ENCODE assay signal across 9 cellular contexts in the genomic region with DNA sequence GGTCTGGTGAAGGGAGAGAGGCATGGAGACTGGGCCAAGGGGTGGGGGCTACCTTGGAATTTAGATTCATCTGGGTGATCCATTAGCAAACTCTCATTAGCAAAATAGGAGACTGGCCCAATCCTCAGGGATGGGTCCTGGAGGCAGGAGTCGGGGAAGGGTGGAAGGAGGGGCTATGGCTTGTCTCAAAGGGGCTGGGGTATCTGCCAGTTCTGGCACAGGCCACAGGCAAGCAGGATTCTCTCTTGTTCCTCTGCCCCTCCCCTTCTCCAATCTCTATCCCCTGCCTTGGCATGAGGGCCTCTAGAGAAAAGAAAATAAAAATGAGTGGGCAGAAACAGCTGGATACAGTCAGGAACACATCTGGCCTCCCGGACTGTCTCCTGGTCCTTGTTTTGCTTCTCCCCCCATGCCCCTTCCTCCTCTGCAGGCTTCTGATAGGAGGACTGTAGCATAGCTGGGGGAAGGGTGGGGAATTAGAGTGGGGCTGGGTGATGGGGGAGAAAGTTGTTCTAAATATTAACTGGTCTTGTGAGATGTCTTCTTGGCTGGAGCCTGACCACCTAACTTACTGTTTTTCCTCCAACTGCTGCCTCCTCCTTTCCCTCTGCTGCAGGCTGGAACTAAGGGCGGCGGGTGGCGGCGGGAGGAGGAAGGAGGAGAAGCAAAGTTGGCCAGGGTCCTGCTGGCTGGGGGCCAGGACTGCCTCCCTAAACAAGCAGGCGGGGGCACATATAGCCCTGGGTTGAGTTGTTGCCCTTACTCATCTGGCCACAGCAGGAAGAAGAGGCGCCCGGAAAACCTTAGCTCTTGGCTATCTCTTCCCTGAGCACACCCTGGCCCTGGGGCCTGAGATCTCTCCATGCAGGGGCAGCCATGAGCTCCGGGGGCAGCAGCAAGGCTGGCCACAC. TPM values are rescaled to one million over a fixed set of nuclear protein-coding genes. Genes with fewer than 3 reads are reported as not detected.
DNase-seq lines count a peak whose midpoint lies in the region; ATAC-seq and TF ChIP-seq lines count a peak whose summit lies in the region.
"Had no signal": no experiment of that assay in that cellular context is flagged by ENCODE, and none has a peak within 500 bp of the region (broad histone marks: within the 10 kb centered on the region; RNA-seq: fewer than 3 reads in every experiment).

No MANE protein-coding gene starts in this region.

- no peak for ATAC-seq in HG03025 (IDR thresholded peaks at IDR 0.05; ENCODE audit: low FRiP score, unreplicated experiment)
- ATAC-seq in HG03432 (IDR thresholded peaks at IDR 0.05; ENCODE audit: unreplicated experiment): no peak
- no peak for ATAC-seq in HG03039 (IDR thresholded peaks at IDR 0.05; ENCODE audit: unreplicated experiment)
- no peak for ATAC-seq in activated T-cell treated with anti-CD3 and anti-CD28 coated beads, Interleukin-2, amount 50 U/mL, for 4 hours

- H3K9me3 Mint-ChIP-seq in activated T-cell treated with anti-CD3 and anti-CD28 coated beads, Interleukin-2, amount 50 U/mL, for 4 hours: no peaks in the 10 kb centered on the region

- intact Hi-C loops in posterior cingulate gyrus (cut with DNase I): no loop called here

- DNase-seq in DMS153 treated with DMSO at 0.1 percent for 48 hours (lab: John Stamatoyannopoulos, UW; ENCODE audit: unreplicated experiment): peak; percentile 6
- peak; percentile 53 for DNase-seq in RWPE1 (ENCODE audit: low spot score)
- peak; percentile 80 for DNase-seq in fibroblast of pulmonary artery (ENCODE audit: low read depth)
- DNase-seq in posterior cingulate gyrus: peak in 8 of 10 donors; percentile 36 to 90 (median 56)
- DNase-seq in activated T-cell treated with anti-CD3 and anti-CD28 coated beads, Interleukin-2, amount 50 U/mL, for 4 hours: no peak
- DNase-seq: NCI-H146 had no signal

- H3K4me1 Mint-ChIP-seq in activated T-cell treated with anti-CD3 and anti-CD28 coated beads, Interleukin-2, amount 50 U/mL, for 4 hours (ENCODE audit: low read depth): no peaks in the 10 kb centered on the region

- CTCF ChIA-PET in RWPE1 (lab: Yijun Ruan, JAX): interaction anchor here (0.5 to 0.7 kb wide), 3 partner anchors 250 to 744 kb away, joined by 3 read pairs; no protein-coding TSS in a partner anchor

- POLR2A ChIA-PET in RWPE1 (lab: Yijun Ruan, JAX; ENCODE audit: low non-redundant PET): no interaction called here

- H3K36me3 Mint-ChIP-seq in activated T-cell treated with anti-CD3 and anti-CD28 coated beads, Interleukin-2, amount 50 U/mL, for 4 hours (ENCODE audit: insufficient read depth): no peaks in the 10 kb centered on the region

- H3K4me3 Mint-ChIP-seq in activated T-cell treated with anti-CD3 and anti-CD28 coated beads, Interleukin-2, amount 50 U/mL, for 4 hours: no peak overlapping the region

- peak overlapping the region; percentile 30 for H3K4me3 ChIP-seq in fibroblast of pulmonary artery (replicated peaks; ENCODE audit: low read depth, low read length)

- TF ChIP-seq CTCF in RWPE1 (conservative IDR thresholded peaks at IDR 0.05; ENCODE audit: low read depth) (no peak), fibroblast of pulmonary artery (IDR thresholded peaks at IDR 0.05; ENCODE audit: low read length, missing control alignments) (no peak)

- H3K27ac ChIP-seq in RWPE1: peak overlapping the region; percentile 72

- H3K27me3 Mint-ChIP-seq in activated T-cell treated with anti-CD3 and anti-CD28 coated beads, Interleukin-2, amount 50 U/mL, for 4 hours (ENCODE audit: low read depth): no peaks in the 10 kb centered on the region

RNA-seq across cellular contexts. Expression of gene LAS1L, which starts 53.3 kb away (rescaled TPM):
- 10 to 100 TPM; 86.9 to 88.4 (median 87.6) TPM for total RNA-seq in activated T-cell treated with anti-CD3 and anti-CD28 coated beads, Interleukin-2, amount 50 U/mL, for 4 hours
